In genomic region chr18:25353080-25353479, GRCh38 we compare ENCODE assay signal across 1 cellular context.
TF ChIP-seq lines count a peak whose summit lies in the region.

No MANE protein-coding gene starts in this region.

TF ChIP-seq in K562, 482 proteins besides CTCF, POLR2A, EP300 and RAD21:
- TF ChIP-seq CBX2 (IDR thresholded peaks at IDR 0.05; ENCODE audit: insufficient read depth, low read length, poor library complexity, severe bottlenecking) (peak; percentile 76), PML (IDR thresholded peaks at IDR 0.05; ENCODE audit: low read length) (no peak)
